ENCODE assay signal across 26 cellular contexts in the genomic region with DNA sequence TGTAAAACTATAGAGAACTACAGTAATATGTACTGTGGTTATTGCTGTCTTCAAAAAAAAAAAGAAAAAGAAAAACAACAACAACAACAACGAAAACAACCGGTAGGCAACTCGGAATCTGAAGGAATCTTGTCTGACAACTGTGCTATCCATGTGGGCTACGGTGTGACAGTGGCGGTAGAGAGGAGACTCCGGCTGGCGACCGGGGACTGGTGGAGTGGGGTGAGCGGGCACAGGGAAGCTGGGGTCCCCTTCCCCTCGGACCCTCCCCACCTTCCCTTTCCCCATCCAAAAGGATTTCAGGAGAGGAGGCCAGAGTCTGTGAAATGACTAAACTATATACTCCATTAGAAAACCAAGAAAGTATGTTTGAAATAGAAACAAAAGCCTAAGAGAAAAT. TPM values are rescaled to one million over a fixed set of nuclear protein-coding genes. Genes with fewer than 3 reads are reported as not detected.
"Had no signal": no experiment of that assay in that cellular context is flagged by ENCODE, and none has a peak within 500 bp of the region (broad histone marks: within the 10 kb centered on the region; RNA-seq: fewer than 3 reads in every experiment).

No MANE protein-coding gene starts in this region.

- H3K27me3 Mint-ChIP-seq: activated naive CD8-positive, alpha-beta T cell had no signal

- H3K9me3 Mint-ChIP-seq: stimulated activated naive B cell treated with anti-CD40 and anti-IgM and Interleukin-4, amounts not matched to agents 10 μg/mL and 1 μg/mL and 100 μg/mL, for 72 hours had no signal

- DNase-seq: activated CD4-positive, alpha-beta T cell treated with anti-CD3 and anti-CD28 coated beads for 4 hours; activated CD4-positive, alpha-beta T cell treated with anti-CD3 and anti-CD28 coated beads, Interleukin-2, amount 50 U/mL, for 4 hours; activated effector memory CD4-positive, alpha-beta T cell treated with Interleukin-2 at 50 U/mL for 16 hours; activated naive CD4-positive, alpha-beta T cell treated with Interleukin-2 at 50 U/mL for 16 hours; activated T-cell treated with anti-CD3 and anti-CD28 coated beads for 4 hours; anterior cingulate cortex; body of pancreas; cortex of kidney; foreskin fibroblast; head of caudate nucleus; hippocampal formation; left cardiac atrium; left ventricle myocardium superior; nucleus accumbens; stimulated activated CD4-positive, alpha-beta T cell treated with anti-CD3 and anti-CD28 coated beads, Interleukin-1b, Interleukin-23, amount 100 ng/mL, for 48 hours; stimulated activated CD4-positive, alpha-beta T cell treated with anti-CD3 and anti-CD28 coated beads, Interleukin-4, amount 100 ng/mL, for 4 hours; stimulated activated CD8-positive, alpha-beta memory T cell treated with anti-CD3 and anti-CD28 coated beads, Interleukin-4, amount 100 ng/mL, for 48 hours; stimulated activated naive B cell treated with anti-CD40 and anti-IgM and Interleukin-4, amounts not matched to agents 10 μg/mL and 1 μg/mL and 100 μg/mL, for 72 hours; stomach had no signal

- H3K4me3 ChIP-seq: body of pancreas, smooth muscle cell, stomach, suprapubic skin, tibial nerve had no signal

- H3K27ac ChIP-seq: body of pancreas, VCaP had no signal

- ATAC-seq: body of pancreas, esophagus mucosa, left cardiac atrium had no signal

- H3K27ac Mint-ChIP-seq: activated naive CD8-positive, alpha-beta T cell; stimulated activated naive B cell treated with anti-CD40 and anti-IgM and Interleukin-4, amounts not matched to agents 10 μg/mL and 1 μg/mL and 100 μg/mL, for 72 hours had no signal

- H3K27me3 ChIP-seq: body of pancreas, stomach, suprapubic skin, tibial nerve had no signal

- H3K36me3 Mint-ChIP-seq: activated naive CD8-positive, alpha-beta T cell; stimulated activated naive B cell treated with anti-CD40 and anti-IgM and Interleukin-4, amounts not matched to agents 10 μg/mL and 1 μg/mL and 100 μg/mL, for 72 hours had no signal

- H3K4me3 Mint-ChIP-seq: activated naive CD8-positive, alpha-beta T cell; stimulated activated naive B cell treated with anti-CD40 and anti-IgM and Interleukin-4, amounts not matched to agents 10 μg/mL and 1 μg/mL and 100 μg/mL, for 72 hours had no signal

- H3K4me1 ChIP-seq: body of pancreas, stomach, suprapubic skin, tibial nerve had no signal

- H3K4me1 Mint-ChIP-seq: stimulated activated naive B cell treated with anti-CD40 and anti-IgM and Interleukin-4, amounts not matched to agents 10 μg/mL and 1 μg/mL and 100 μg/mL, for 72 hours had no signal

- H3K9me3 ChIP-seq: body of pancreas, stomach, suprapubic skin, tibial nerve had no signal

RNA-seq across cellular contexts. Expression of gene IGFBP5, which starts 22.9 kb away (rescaled TPM):
- total RNA-seq: T-helper 1 cell treated with Interleukin-12 subunit alpha and Interleukin-12 subunit beta and Interleukin-4 antibody, amounts not matched to agents 30 ng/mL and 1 ng/mL, for 36 hours had no signal
